Comparison of ENCODE assay signal across 18 cellular contexts in genomic region chr22:21958360-21959273, GRCh38. TPM values are rescaled to one million over a fixed set of nuclear protein-coding genes. Genes with fewer than 3 reads are reported as not detected.
DNase-seq lines count a peak whose midpoint lies in the region; ATAC-seq and TF ChIP-seq lines count a peak whose summit lies in the region.
"Had no signal": no experiment of that assay in that cellular context is flagged by ENCODE, and none has a peak within 500 bp of the region (broad histone marks: within the 10 kb centered on the region; RNA-seq: fewer than 3 reads in every experiment).

No MANE protein-coding gene starts in this region.

- H3K27me3 Mint-ChIP-seq in glutamatergic neuron (ENCODE audit: unreplicated experiment): peaks cover 3% of the 10 kb centered on the region
- H3K27me3 Mint-ChIP-seq: CD4-positive, alpha-beta T cell; IgD-negative memory B cell had no signal

- no peak overlapping the region for H2BK5ac ChIP-seq in IMR-90 (ENCODE audit: low read depth, low read length, poor library complexity, severe bottlenecking)

- ATAC-seq in IMR-90 (ENCODE audit: low read depth): no peak
- ATAC-seq: HCT116 had no signal

- H2AFZ ChIP-seq in IMR-90 (replicated peaks; ENCODE audit: low read length, poor library complexity) (no peak overlapping the region), osteoblast (ENCODE audit: low read length) (no peak overlapping the region)

- POLR2A ChIA-PET in IMR-90 (lab: Charles Lee; ENCODE audit: unreplicated experiment): interaction anchor here (0.6 kb wide), 1 partner anchor 27 kb away, joined by 3 read pairs; no protein-coding TSS in a partner anchor
- POLR2A ChIA-PET in RWPE1 (lab: Yijun Ruan, JAX; ENCODE audit: low non-redundant PET): no interaction called here

- no peak overlapping the region for H3K14ac ChIP-seq in IMR-90 (replicated peaks; ENCODE audit: low read depth, low read length)

- TF ChIP-seq CTCF in IMR-90 (conservative IDR thresholded peaks at IDR 0.05; ENCODE audit: low read depth, low read length): no peak
- TF ChIP-seq CTCF in RWPE1 (conservative IDR thresholded peaks at IDR 0.05; ENCODE audit: low read depth): no peak
- TF ChIP-seq CTCF in glutamatergic neuron (IDR thresholded peaks at IDR 0.05; ENCODE audit: partially characterized antibody, unreplicated experiment): no peak
- TF ChIP-seq CTCF in osteoblast (IDR thresholded peaks at IDR 0.05; ENCODE audit: extremely low read depth, low read depth, low read length): no peak

- peak overlapping the region; percentile 50 for H2AK9ac ChIP-seq in IMR-90 (replicated peaks; ENCODE audit: low read depth, low read length, poor library complexity)

- peak overlapping the region; percentile 59 for H3K27ac Mint-ChIP-seq in glutamatergic neuron (ENCODE audit: unreplicated experiment)
- H3K27ac Mint-ChIP-seq: CD4-positive, alpha-beta T cell; HFFc6; IgD-negative memory B cell had no signal

- H4K8ac ChIP-seq in IMR-90 (ENCODE audit: low read depth in 2 of 2, low read length in 2 of 2): no peak overlapping the region

- no peaks in the 10 kb centered on the region for H3K9me3 Mint-ChIP-seq in glutamatergic neuron (ENCODE audit: unreplicated experiment)
- H3K9me3 Mint-ChIP-seq: CD4-positive, alpha-beta T cell; HFFc6; IgD-negative memory B cell had no signal

- no peak overlapping the region for H3K18ac ChIP-seq in IMR-90 (ENCODE audit: low read depth, low read length)

- H2BK15ac ChIP-seq in IMR-90 (ENCODE audit: low read depth, low read length): no peak overlapping the region

- H3K27ac ChIP-seq in IMR-90 (ENCODE audit: insufficient read depth, low read length) (no peak overlapping the region), RWPE1 (peak overlapping the region; percentile 49), osteoblast (ENCODE audit: low read depth, low read length) (no peak overlapping the region)
- H3K27ac ChIP-seq: C4-2B, HL-60 had no signal

- in situ Hi-C loops in IMR-90 (cut with MboI; ENCODE audit: low sequenced_read_pairs): no loop called here

- no peak overlapping the region for H2AK5ac ChIP-seq in IMR-90 (ENCODE audit: low read depth, low read length)

- no peaks in the 10 kb centered on the region for H3K36me3 Mint-ChIP-seq in glutamatergic neuron (ENCODE audit: unreplicated experiment)

- dilution Hi-C loops in IMR-90 (cut with HindIII; ENCODE audit: low sequenced_read_pairs, unreplicated experiment): no loop called here

- H4K5ac ChIP-seq in IMR-90 (ENCODE audit: low read depth, low read length): no peak overlapping the region

- DNase-seq in IMR-90 (no peak), RWPE1 (ENCODE audit: low spot score) (no peak), glutamatergic neuron (no peak), osteoblast (ENCODE audit: insufficient read length, low spot score, missing footprints) (peak; percentile 64), AG20443 (ENCODE audit: low spot score) (no peak), NCI-H1417 (lab: John Stamatoyannopoulos, UW) (no peak)
- no peak for DNase-seq in activated naive CD4-positive, alpha-beta T cell treated with anti-CD3 and anti-CD28 coated beads, Interleukin-2, amount 50 U/mL, for 16 hours
- DNase-seq: ACHN; AML-193; Caco-2; CD4-positive, alpha-beta T cell; GOT3; H7; HFFc6 had no signal

- no peaks in the 10 kb centered on the region for H3K79me2 ChIP-seq in osteoblast (ENCODE audit: insufficient read depth, low read length)

- no peak overlapping the region for H2BK120ac ChIP-seq in IMR-90 (ENCODE audit: low read depth, low read length)

- intact Hi-C loops in IMR-90 (cut with micrococcal nuclease): no loop called here

- no TSS peak for BruUV-seq in IMR-90 (replicated peaks; lab: Mats Ljungman, UMichigan)

- H3K56ac ChIP-seq in IMR-90 (ENCODE audit: extremely low read depth, insufficient read depth, low read length): no peak overlapping the region

- H3K4me3 ChIP-seq in IMR-90 (ENCODE audit: insufficient read depth, low read depth, low read length) (no peak overlapping the region), osteoblast (ENCODE audit: insufficient read depth, low read length) (no peak overlapping the region)

- H3K27me3 ChIP-seq in IMR-90 (ENCODE audit: control insufficient read depth, insufficient read depth, low read length): no peaks in the 10 kb centered on the region
- H3K27me3 ChIP-seq in osteoblast (ENCODE audit: insufficient read depth, low read length): no peaks in the 10 kb centered on the region

- CTCF ChIA-PET in IMR-90 (lab: Yijun Ruan, JAX): no interaction called here
- CTCF ChIA-PET in RWPE1 (lab: Yijun Ruan, JAX): no interaction called here

- no peak for TF ChIP-seq POLR2A in IMR-90 (IDR thresholded peaks at IDR 0.05; ENCODE audit: low read depth, low read length)

- H3K79me1 ChIP-seq in IMR-90 (ENCODE audit: low read depth in 1 of 2, low read length in 2 of 2): no peaks in the 10 kb centered on the region

- no peak for TF ChIP-seq RAD21 in IMR-90 (IDR thresholded peaks at IDR 0.05; ENCODE audit: low read length)

- H3K9me3 ChIP-seq in IMR-90 (ENCODE audit: control insufficient read depth, insufficient read depth, low read length) (no peaks in the 10 kb centered on the region), osteoblast (ENCODE audit: low read depth, low read length) (no peaks in the 10 kb centered on the region)
- H3K9me3 ChIP-seq: Caco-2 had no signal

- no peaks in the 10 kb centered on the region for H3K4me1 Mint-ChIP-seq in glutamatergic neuron (ENCODE audit: low read depth, unreplicated experiment)
- H3K4me1 Mint-ChIP-seq: IgD-negative memory B cell had no signal

- no peaks in the 10 kb centered on the region for H3K9me1 ChIP-seq in IMR-90 (ENCODE audit: insufficient read depth, low read length)

- H4K20me1 ChIP-seq in IMR-90 (ENCODE audit: insufficient read depth, low read length): no peaks in the 10 kb centered on the region; the same call in 1 of the 2 replicates
- H4K20me1 ChIP-seq in osteoblast (ENCODE audit: insufficient read depth, low read length): peaks cover 3% of the 10 kb centered on the region

- H3K4me2 ChIP-seq in IMR-90 (ENCODE audit: low read depth, low read length) (no peak overlapping the region), osteoblast (ENCODE audit: insufficient read depth, low read length) (no peak overlapping the region)

- H4K91ac ChIP-seq in IMR-90 (ENCODE audit: insufficient read depth, low read depth, low read length): no peak overlapping the region

- H3K4me3 Mint-ChIP-seq in glutamatergic neuron (ENCODE audit: unreplicated experiment): no peak overlapping the region
- H3K4me3 Mint-ChIP-seq: CD4-positive, alpha-beta T cell; HFFc6; IgD-negative memory B cell had no signal

- H3K4me1 ChIP-seq in IMR-90 (ENCODE audit: control insufficient read depth, insufficient read depth, low read length) (no peaks in the 10 kb centered on the region), osteoblast (ENCODE audit: insufficient read depth, low read length) (peaks cover 3% of the 10 kb centered on the region)
- H3K4me1 ChIP-seq: Caco-2 had no signal

- H2BK20ac ChIP-seq in IMR-90 (ENCODE audit: low read depth, low read length): no peak overlapping the region

- no peak overlapping the region for H3K23ac ChIP-seq in IMR-90 (ENCODE audit: low read depth, low read length)

- H3K36me3 ChIP-seq in IMR-90 (ENCODE audit: control insufficient read depth, insufficient read depth, low read length) (peaks cover 41% of the 10 kb centered on the region), osteoblast (ENCODE audit: insufficient read depth, low read length) (peaks cover 42% of the 10 kb centered on the region)

- H3K9ac ChIP-seq in IMR-90 (ENCODE audit: low read depth, low read length): no peak overlapping the region

- WGBS in IMR-90 (ENCODE audit: extremely low coverage in 2 of 2, insufficient read length in 1 of 2), 2 experiments: 94% methylated on average over 8 of the region's 22 CpGs; no CpG with 5 or more reads in 1 of the 2 experiments

- no peak overlapping the region for H3K4ac ChIP-seq in IMR-90 (ENCODE audit: low read depth, low read length)

TF ChIP-seq in IMR-90, 13 proteins besides CTCF, POLR2A, EP300 and RAD21 (continues in another document):
- TF ChIP-seq MAZ (IDR thresholded peaks at IDR 0.05; ENCODE audit: borderline replicate concordance, low read depth, low read length) (no peak), CEBPB (IDR thresholded peaks at IDR 0.05; ENCODE audit: low read depth, low read length) (no peak), SMC3 (IDR thresholded peaks at IDR 0.05; ENCODE audit: low read depth, low read length) (no peak), FOS (IDR thresholded peaks at IDR 0.05; ENCODE audit: low read depth, low read length) (no peak), USF2 (IDR thresholded peaks at IDR 0.05; ENCODE audit: low read depth, low read length) (no peak), CHD1 (IDR thresholded peaks at IDR 0.05; ENCODE audit: low read depth, low read length) (no peak), RFX5 (IDR thresholded peaks at IDR 0.05; ENCODE audit: low read depth, low read length) (no peak), MXI1 (IDR thresholded peaks at IDR 0.05; ENCODE audit: borderline replicate concordance, low read depth, low read length) (no peak)

RNA-seq across cellular contexts. Expression of gene PPM1F, which starts 6.0 kb away (rescaled TPM):
- total RNA-seq in IMR-90 (2012; rRNA removed) (20.8 and 25.0 TPM in 2 replicates), glutamatergic neuron (ENCODE audit: unreplicated experiment) (40.1 TPM), osteoblast (22.8 and 24.5 TPM in 2 replicates)
- 30.3 and 34.0 TPM in 2 replicates for polyA plus RNA-seq in IMR-90 (2012; rRNA removed)
- polyA plus RNA-seq in IMR-90 (2012; cell fraction: cytosol; rRNA removed): 23.8 and 28.1 TPM in 2 replicates
- 59.4 and 83.4 TPM in 2 replicates for polyA plus RNA-seq in IMR-90 (2012; cell fraction: nucleus; rRNA removed; ENCODE audit: low replicate concordance)

RNA-seq across cellular contexts. Expression of gene TOP3B, which starts 24.0 kb away (rescaled TPM):
- 19.7 and 23.5 TPM in 2 replicates for total RNA-seq in IMR-90 (2012; rRNA removed)
- 21.8 and 23.0 TPM in 2 replicates for polyA plus RNA-seq in IMR-90 (2012; rRNA removed)
- 7.9 and 10.6 TPM in 2 replicates for polyA plus RNA-seq in IMR-90 (2012; cell fraction: cytosol; rRNA removed)
- polyA plus RNA-seq in IMR-90 (2012; cell fraction: nucleus; rRNA removed; ENCODE audit: low replicate concordance): 57.4 and 109 TPM in 2 replicates
- 83.5 TPM for total RNA-seq in glutamatergic neuron (ENCODE audit: unreplicated experiment)
- total RNA-seq in osteoblast: 27.9 and 33.6 TPM in 2 replicates
